Comparison of ENCODE assay signal across 1 cellular context in genomic region chr6:8562133-8562532, GRCh38.
TF ChIP-seq lines count a peak whose summit lies in the region.

No MANE protein-coding gene starts in this region.

TF ChIP-seq in GM23338, 12 proteins besides CTCF, POLR2A, EP300 and RAD21:
- TF ChIP-seq, protein P1, sequence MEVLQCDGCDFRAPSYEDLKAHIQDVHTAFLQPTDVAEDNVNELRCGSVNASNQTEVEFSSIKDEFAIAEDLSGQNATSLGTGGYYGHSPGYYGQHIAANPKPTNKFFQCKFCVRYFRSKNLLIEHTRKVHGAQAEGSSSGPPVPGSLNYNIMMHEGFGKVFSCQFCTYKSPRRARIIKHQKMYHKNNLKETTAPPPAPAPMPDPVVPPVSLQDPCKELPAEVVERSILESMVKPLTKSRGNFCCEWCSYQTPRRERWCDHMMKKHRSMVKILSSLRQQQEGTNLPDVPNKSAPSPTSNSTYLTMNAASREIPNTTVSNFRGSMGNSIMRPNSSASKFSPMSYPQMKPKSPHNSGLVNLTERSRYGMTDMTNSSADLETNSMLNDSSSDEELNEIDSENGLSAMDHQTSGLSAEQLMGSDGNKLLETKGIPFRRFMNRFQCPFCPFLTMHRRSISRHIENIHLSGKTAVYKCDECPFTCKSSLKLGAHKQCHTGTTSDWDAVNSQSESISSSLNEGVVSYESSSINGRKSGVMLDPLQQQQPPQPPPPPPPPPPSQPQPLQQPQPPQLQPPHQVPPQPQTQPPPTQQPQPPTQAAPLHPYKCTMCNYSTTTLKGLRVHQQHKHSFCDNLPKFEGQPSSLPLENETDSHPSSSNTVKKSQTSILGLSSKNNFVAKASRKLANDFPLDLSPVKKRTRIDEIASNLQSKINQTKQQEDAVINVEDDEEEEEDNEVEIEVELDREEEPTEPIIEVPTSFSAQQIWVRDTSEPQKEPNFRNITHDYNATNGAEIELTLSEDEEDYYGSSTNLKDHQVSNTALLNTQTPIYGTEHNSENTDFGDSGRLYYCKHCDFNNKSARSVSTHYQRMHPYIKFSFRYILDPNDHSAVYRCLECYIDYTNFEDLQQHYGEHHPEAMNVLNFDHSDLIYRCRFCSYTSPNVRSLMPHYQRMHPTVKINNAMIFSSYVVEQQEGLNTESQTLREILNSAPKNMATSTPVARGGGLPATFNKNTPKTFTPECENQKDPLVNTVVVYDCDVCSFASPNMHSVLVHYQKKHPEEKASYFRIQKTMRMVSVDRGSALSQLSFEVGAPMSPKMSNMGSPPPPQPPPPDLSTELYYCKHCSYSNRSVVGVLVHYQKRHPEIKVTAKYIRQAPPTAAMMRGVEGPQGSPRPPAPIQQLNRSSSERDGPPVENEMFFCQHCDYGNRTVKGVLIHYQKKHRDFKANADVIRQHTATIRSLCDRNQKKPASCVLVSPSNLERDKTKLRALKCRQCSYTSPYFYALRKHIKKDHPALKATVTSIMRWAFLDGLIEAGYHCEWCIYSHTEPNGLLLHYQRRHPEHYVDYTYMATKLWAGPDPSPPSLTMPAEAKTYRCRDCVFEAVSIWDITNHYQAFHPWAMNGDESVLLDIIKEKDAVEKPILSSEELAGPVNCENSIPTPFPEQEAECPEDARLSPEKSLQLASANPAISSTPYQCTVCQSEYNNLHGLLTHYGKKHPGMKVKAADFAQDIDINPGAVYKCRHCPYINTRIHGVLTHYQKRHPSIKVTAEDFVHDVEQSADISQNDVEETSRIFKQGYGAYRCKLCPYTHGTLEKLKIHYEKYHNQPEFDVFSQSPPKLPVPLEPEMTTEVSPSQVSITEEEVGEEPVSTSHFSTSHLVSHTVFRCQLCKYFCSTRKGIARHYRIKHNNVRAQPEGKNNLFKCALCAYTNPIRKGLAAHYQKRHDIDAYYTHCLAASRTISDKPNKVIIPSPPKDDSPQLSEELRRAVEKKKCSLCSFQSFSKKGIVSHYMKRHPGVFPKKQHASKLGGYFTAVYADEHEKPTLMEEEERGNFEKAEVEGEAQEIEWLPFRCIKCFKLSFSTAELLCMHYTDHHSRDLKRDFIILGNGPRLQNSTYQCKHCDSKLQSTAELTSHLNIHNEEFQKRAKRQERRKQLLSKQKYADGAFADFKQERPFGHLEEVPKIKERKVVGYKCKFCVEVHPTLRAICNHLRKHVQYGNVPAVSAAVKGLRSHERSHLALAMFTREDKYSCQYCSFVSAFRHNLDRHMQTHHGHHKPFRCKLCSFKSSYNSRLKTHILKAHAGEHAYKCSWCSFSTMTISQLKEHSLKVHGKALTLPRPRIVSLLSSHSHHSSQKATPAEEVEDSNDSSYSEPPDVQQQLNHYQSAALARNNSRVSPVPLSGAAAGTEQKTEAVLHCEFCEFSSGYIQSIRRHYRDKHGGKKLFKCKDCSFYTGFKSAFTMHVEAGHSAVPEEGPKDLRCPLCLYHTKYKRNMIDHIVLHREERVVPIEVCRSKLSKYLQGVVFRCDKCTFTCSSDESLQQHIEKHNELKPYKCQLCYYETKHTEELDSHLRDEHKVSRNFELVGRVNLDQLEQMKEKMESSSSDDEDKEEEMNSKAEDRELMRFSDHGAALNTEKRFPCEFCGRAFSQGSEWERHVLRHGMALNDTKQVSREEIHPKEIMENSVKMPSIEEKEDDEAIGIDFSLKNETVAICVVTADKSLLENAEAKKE (CRISPR knock-in tag; IDR thresholded peaks at IDR 0.05), result no peak
- TF ChIP-seq CREB1 (CRISPR knock-in tag; IDR thresholded peaks at IDR 0.05; ENCODE audit: low read depth), result no peak
- TF ChIP-seq REST (IDR thresholded peaks at IDR 0.05; ENCODE audit: unreplicated experiment), result no peak
- TF ChIP-seq ZNF114 (CRISPR knock-in tag; IDR thresholded peaks at IDR 0.05), result no peak
- no peak for TF ChIP-seq STAT1 (IDR thresholded peaks at IDR 0.05; ENCODE audit: unreplicated experiment)
- no peak for TF ChIP-seq EZH2 (IDR thresholded peaks at IDR 0.05; ENCODE audit: low read depth, unreplicated experiment)
- TF ChIP-seq, protein P2, sequence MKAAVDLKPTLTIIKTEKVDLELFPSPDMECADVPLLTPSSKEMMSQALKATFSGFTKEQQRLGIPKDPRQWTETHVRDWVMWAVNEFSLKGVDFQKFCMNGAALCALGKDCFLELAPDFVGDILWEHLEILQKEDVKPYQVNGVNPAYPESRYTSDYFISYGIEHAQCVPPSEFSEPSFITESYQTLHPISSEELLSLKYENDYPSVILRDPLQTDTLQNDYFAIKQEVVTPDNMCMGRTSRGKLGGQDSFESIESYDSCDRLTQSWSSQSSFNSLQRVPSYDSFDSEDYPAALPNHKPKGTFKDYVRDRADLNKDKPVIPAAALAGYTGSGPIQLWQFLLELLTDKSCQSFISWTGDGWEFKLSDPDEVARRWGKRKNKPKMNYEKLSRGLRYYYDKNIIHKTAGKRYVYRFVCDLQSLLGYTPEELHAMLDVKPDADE (IDR thresholded peaks at IDR 0.05), result no peak
TF ChIP-seq in GM23338: peak in this region for 0.
